In the genomic region with DNA sequence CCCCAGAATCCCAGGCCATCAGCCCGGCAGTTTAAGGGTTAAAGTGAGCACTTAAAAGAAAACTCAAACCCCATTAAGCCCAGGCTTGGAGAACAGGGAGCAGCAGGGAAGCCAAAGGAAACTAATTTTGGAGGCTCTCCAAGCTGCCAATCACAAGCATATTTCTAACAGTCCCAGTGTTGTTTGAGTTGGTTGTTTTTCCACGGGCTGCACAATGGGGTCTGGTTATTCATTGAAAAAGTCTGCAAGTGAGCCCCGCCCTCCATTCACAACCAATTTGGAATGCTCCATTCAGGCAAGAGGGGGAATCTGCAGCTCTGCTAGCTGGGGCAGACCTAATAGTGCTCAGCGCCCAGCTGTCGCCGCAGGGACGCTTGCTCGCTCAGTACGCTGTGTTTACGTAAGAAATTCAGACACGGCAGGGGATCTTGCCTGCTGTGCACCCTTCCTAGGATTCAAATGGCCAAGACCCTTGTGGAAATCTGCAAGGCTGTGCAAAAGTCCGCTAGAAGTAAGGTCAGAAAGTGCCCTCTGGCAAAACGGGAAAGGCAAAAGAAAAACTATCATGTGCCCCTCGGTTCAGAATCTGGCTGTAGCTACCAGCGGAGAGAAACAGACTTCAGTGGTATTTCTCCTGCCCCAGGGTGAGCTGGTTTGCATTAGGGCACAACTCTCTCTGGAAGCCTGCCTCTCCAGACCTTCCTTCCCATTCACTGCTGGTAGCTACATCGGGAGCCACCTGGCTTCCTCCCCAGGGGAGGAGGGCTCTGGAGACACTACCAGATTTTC, we compare ENCODE assay signal across 8 cellular contexts. TPM values are rescaled to one million over a fixed set of nuclear protein-coding genes. Genes with fewer than 3 reads are reported as not detected.
A peak's percentile ranks its signal among the peaks of the same experiment; 100 is the strongest.
DNase-seq lines count a peak whose midpoint lies in the region; ATAC-seq, FAIRE-seq and TF ChIP-seq lines count a peak whose summit lies in the region.

No MANE protein-coding gene starts in this region.

- no peak overlapping the region for H3K18ac ChIP-seq in trophoblast cell (ENCODE audit: low read length)

- H2BK5ac ChIP-seq in trophoblast cell (ENCODE audit: low read depth, low read length, poor library complexity) = no peak overlapping the region

- H3K4me1 ChIP-seq in astrocyte (ENCODE audit: insufficient read depth, low read length) (peaks cover 28% of the 10 kb centered on the region), trophoblast cell (ENCODE audit: control insufficient read depth in 1 of 2, insufficient read depth in 2 of 2, low read length in 2 of 2) (peaks cover 11 to 13% of the 10 kb centered on the region in 2 experiments)

- peaks cover 30% of the 10 kb centered on the region for H4K20me1 ChIP-seq in astrocyte (ENCODE audit: insufficient read depth, low read length)

- H3K4me2 ChIP-seq in astrocyte (ENCODE audit: low read length) = peak overlapping the region; percentile 87
- peak overlapping the region; percentile 92 for H3K4me2 ChIP-seq in trophoblast cell (ENCODE audit: low read length)

- H3K14ac ChIP-seq in trophoblast cell (ENCODE audit: low read length) = no peak overlapping the region

- H3K36me3 Mint-ChIP-seq in astrocyte (ENCODE audit: low read depth, unreplicated experiment) = peaks cover 22% of the 10 kb centered on the region

- no peak overlapping the region for H4K91ac ChIP-seq in trophoblast cell (ENCODE audit: low read depth, low read length)

- no peak overlapping the region for H3K23ac ChIP-seq in trophoblast cell (ENCODE audit: low read length)

- FAIRE-seq in astrocyte (lab: Jason Lieb, UNC) = no peak
- FAIRE-seq in D721Med (lab: Jason Lieb, UNC) = no peak

- ATAC-seq in left ventricle myocardium superior = peak; percentile 93
- ATAC-seq in HG03442 (IDR thresholded peaks at IDR 0.05; ENCODE audit: unreplicated experiment) = no peak

- H3K9ac ChIP-seq in astrocyte (ENCODE audit: low read length) (peak overlapping the region; percentile 37), trophoblast cell (ENCODE audit: low read length) (no peak overlapping the region)

- H3K27me3 ChIP-seq in astrocyte (ENCODE audit: insufficient read depth, low read length) = no peaks in the 10 kb centered on the region
- H3K27me3 ChIP-seq in trophoblast cell (ENCODE audit: insufficient read depth, low read length) = no peaks in the 10 kb centered on the region

- TF ChIP-seq CTCF in astrocyte (IDR thresholded peaks at IDR 0.05; ENCODE audit: insufficient read depth, low read depth, low read length) (no peak), D721Med (IDR thresholded peaks at IDR 0.05; ENCODE audit: insufficient read depth, missing control alignments) (no peak)

- intact Hi-C loops in left ventricle myocardium superior (cut with micrococcal nuclease) = no loop called here

- H3K4me3 Mint-ChIP-seq in astrocyte (ENCODE audit: unreplicated experiment) = peak overlapping the region; percentile 63

- no peak overlapping the region for H2BK120ac ChIP-seq in trophoblast cell (ENCODE audit: insufficient read depth, low read length, poor library complexity)

- H3K4me1 Mint-ChIP-seq in astrocyte (ENCODE audit: low read depth, unreplicated experiment) = peaks cover 38% of the 10 kb centered on the region

- H3K9me3 ChIP-seq in astrocyte (ENCODE audit: insufficient read depth, low read depth, low read length) (no peaks in the 10 kb centered on the region), trophoblast cell (ENCODE audit: insufficient read depth, low read depth, low read length) (no peaks in the 10 kb centered on the region)

- H3K79me1 ChIP-seq in trophoblast cell (ENCODE audit: low read length) = no peaks in the 10 kb centered on the region

- no peak overlapping the region for H3K4ac ChIP-seq in trophoblast cell (ENCODE audit: low read depth, low read length)

- no peak overlapping the region for H2BK12ac ChIP-seq in trophoblast cell (ENCODE audit: low read length)

- H3K79me2 ChIP-seq in astrocyte (ENCODE audit: insufficient read depth, low read length) = peaks cover 3% of the 10 kb centered on the region
- no peaks in the 10 kb centered on the region for H3K79me2 ChIP-seq in trophoblast cell (ENCODE audit: control insufficient read depth, insufficient read depth, low read length, poor library complexity)

- H4K12ac ChIP-seq in trophoblast cell (ENCODE audit: low read depth, low read length) = no peak overlapping the region

- H3K9me3 Mint-ChIP-seq in astrocyte (ENCODE audit: unreplicated experiment) = no peaks in the 10 kb centered on the region

- no peak overlapping the region for H4K8ac ChIP-seq in trophoblast cell (ENCODE audit: low read depth, low read length)

- H3K27me3 Mint-ChIP-seq in astrocyte (ENCODE audit: low read depth, unreplicated experiment) = no peaks in the 10 kb centered on the region

- peak; percentile 80 for DNase-seq in GM03348 (ENCODE audit: low spot score)
- peak; percentile 64 to 77 for DNase-seq in NCI-H2081 (lab: John Stamatoyannopoulos, UW)
- DNase-seq in astrocyte (ENCODE audit: low read depth) = peak; percentile 89
- peak; percentile 70 for DNase-seq in left ventricle myocardium superior
- peak in 1 of 2 donors; percentile 26 for DNase-seq in trophoblast cell
- DNase-seq in D721Med (ENCODE audit: insufficient read length, low spot score) = no peak
- no peak for DNase-seq in stimulated activated CD4-positive, alpha-beta T cell treated with anti-CD3 and anti-CD28 coated beads, Interleukin-4, amount 100 ng/mL, for 4 hours

- peak overlapping the region; percentile 42 for H3K27ac Mint-ChIP-seq in astrocyte (ENCODE audit: unreplicated experiment)

- no CpG with 5 or more reads among the region's 16 CpGs for WGBS in trophoblast cell (ENCODE audit: extremely low coverage, insufficient coverage, insufficient read length)

- H3K27ac ChIP-seq in astrocyte (ENCODE audit: low read depth, low read length) (no peak overlapping the region), trophoblast cell (ENCODE audit: low read depth, low read length) (no peak overlapping the region)

- no peak overlapping the region for H2AK5ac ChIP-seq in trophoblast cell (ENCODE audit: low read length)

- H3K36me3 ChIP-seq in astrocyte (ENCODE audit: insufficient read depth, low read length) (peaks cover 5% of the 10 kb centered on the region), trophoblast cell (ENCODE audit: control insufficient read depth in 1 of 2, insufficient read depth in 2 of 2, low read length in 2 of 2) (no peaks in the 10 kb centered on the region)

- H3K4me3 ChIP-seq in astrocyte (ENCODE audit: insufficient read depth, low read depth, low read length) (peak overlapping the region; percentile 55), trophoblast cell (ENCODE audit: low read depth, low read length) (peak overlapping the region; percentile 47)

- H2AFZ ChIP-seq in astrocyte (ENCODE audit: low read depth, low read length) (peak overlapping the region; percentile 43), trophoblast cell (ENCODE audit: insufficient read depth, low read length, poor library complexity) (peak overlapping the region; percentile 47)

RNA-seq across cellular contexts. Expression of a gene that starts 11.0 kb away (rescaled TPM):
- total RNA-seq in astrocyte = 55.3 and 58.3 TPM in 2 replicates
- 3.4 TPM for total RNA-seq in left ventricle myocardium superior
- polyA plus RNA-seq in trophoblast cell (2013) = 10.0 and 12.5 TPM in 2 replicates

Comparison
In these comparisons a context has a peak if more than half of its experiments do, and no peak if none do; other contexts are left out.
1. DNase-seq: peak in GM03348 (single experiment), NCI-H2081 (2 of 2), astrocyte (single experiment) and left ventricle myocardium superior (single experiment); none in D721Med (single experiment) and stimulated activated CD4-positive, alpha-beta T cell treated with anti-CD3 and anti-CD28 coated beads, Interleukin-4, amount 100 ng/mL, for 4 hours (0 of 2).
2. RNA of a gene that starts 11.0 kb away (total RNA-seq): 55.3 to 58.3 TPM in astrocyte; 3.4 TPM in left ventricle myocardium superior (single experiment); every median in the first group is over 10 times any median in the second.